ENCODE assay signal across 17 cellular contexts in the genomic region with DNA sequence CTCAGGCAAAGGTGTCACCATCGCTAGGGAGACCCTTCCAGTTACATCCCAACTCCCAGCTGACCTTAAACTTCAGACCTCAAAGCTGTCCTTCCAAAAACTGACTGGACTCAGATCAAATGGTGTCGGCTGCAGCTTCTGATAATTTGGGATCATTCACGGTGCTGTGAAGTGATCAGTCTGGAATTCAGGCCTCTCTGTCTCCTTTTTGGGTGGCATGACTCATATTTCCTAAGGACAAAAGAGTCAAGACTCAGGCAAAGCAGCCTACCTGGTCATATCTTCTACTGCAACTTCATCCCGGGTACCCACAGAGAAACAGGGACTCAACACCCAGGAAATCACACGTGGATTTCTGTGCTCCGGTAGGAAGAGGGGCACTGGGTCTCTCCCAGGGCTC.
"Had no signal": no experiment of that assay in that cellular context is flagged by ENCODE, and none has a peak within 500 bp of the region (broad histone marks: within the 10 kb centered on the region; RNA-seq: fewer than 3 reads in every experiment).

No MANE protein-coding gene starts in this region.

- H3K4me1 ChIP-seq: lower lobe of right lung, testis had no signal

- H3K27me3 ChIP-seq: heart right ventricle, testis had no signal

- H3K4me3 ChIP-seq: heart right ventricle, lower lobe of right lung, smooth muscle cell, testis had no signal

- DNase-seq: activated CD4-positive, alpha-beta memory T cell treated with anti-CD3 and anti-CD28 coated beads for 36 hours; activated CD4-positive, alpha-beta T cell treated with anti-CD3 and anti-CD28 coated beads for 48 hours; activated CD4-positive, CD25-positive, alpha-beta regulatory T cell; activated naive CD4-positive, alpha-beta T cell treated with Interleukin-2 at 50 U/mL for 16 hours; activated naive CD8-positive, alpha-beta T cell treated with anti-CD3 and anti-CD28 coated beads for 36 hours; activated T-cell treated with anti-CD3 and anti-CD28 coated beads, Interleukin-2, amount 50 U/mL, for 48 hours; heart right ventricle; lower lobe of right lung; naive thymus-derived CD4-positive, alpha-beta T cell; occipital lobe; stimulated activated CD4-positive, alpha-beta T cell treated with anti-CD3 and anti-CD28 coated beads, Interleukin-2, amount 100 ng/mL, for 48 hours; stimulated activated naive CD4-positive, alpha-beta T cell; T-helper 9 cell; testis had no signal

- H3K27ac ChIP-seq: epithelial cell of prostate, heart right ventricle, lower lobe of right lung, testis had no signal

- H3K9me3 ChIP-seq: heart right ventricle, lower lobe of right lung, testis had no signal

- H3K36me3 ChIP-seq: heart right ventricle, lower lobe of right lung had no signal

- ATAC-seq: left lobe of liver; lower lobe of right lung; naive thymus-derived CD4-positive, alpha-beta T cell had no signal
